ENCODE assay signal across 17 cellular contexts in the genomic region with DNA sequence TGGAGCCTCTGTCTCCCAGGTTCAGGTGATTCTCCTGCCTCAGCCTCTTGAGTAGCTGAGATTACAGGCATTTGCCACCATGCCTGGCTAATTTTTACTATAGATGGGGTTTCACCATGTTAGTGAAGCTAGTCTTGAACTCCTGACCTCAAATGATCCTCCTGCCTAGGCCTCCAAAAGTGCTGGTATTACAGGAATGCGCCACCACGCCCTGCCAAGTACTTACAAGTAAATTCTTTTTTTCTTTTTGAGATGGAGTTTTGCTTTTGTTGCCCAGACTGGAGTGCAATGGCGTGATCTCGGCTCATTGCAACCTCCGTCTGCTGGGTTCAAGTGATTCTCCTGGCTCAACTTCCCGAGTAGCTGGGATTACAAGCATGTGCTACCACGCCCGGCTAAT.
"Had no signal": no experiment of that assay in that cellular context is flagged by ENCODE, and none has a peak within 500 bp of the region (broad histone marks: within the 10 kb centered on the region; RNA-seq: fewer than 3 reads in every experiment).

No MANE protein-coding gene starts in this region.

- H3K4me3 ChIP-seq: ascending aorta, gastrocnemius medialis, pancreas, transverse colon, vagina had no signal

- FAIRE-seq: bronchial epithelial cell, islet of Langerhans, pancreas, small intestine had no signal

- H3K27me3 Mint-ChIP-seq: effector memory CD8-positive, alpha-beta T cell; naive B cell; T-cell had no signal

- H3K27ac ChIP-seq: ascending aorta, gastrocnemius medialis, pancreas, transverse colon, vagina had no signal

- H3K9me3 Mint-ChIP-seq: effector memory CD8-positive, alpha-beta T cell; naive B cell; T-cell had no signal

- H3K4me3 Mint-ChIP-seq: T-cell had no signal

- ATAC-seq: effector memory CD8-positive, alpha-beta T cell; gastrocnemius medialis; pancreas; stimulated activated naive CD8-positive, alpha-beta T cell treated with anti-CD3 and anti-CD28 coated beads, Interleukin-15, Interleukin-2, amounts not matched to agents 100 U/mL and 50 U/mL, for 24 hours; T-cell had no signal

- DNase-seq: activated CD4-positive, alpha-beta T cell treated with anti-CD3 and anti-CD28 coated beads, Interleukin-2, amount 50 U/mL, for 48 hours; dermis blood vessel endothelial cell; effector memory CD8-positive, alpha-beta T cell; gastrocnemius medialis; naive B cell; pancreas; small intestine; stimulated activated CD4-positive, alpha-beta T cell treated with anti-CD3 and anti-CD28 coated beads, Interleukin-4, amount 100 ng/mL, for 4 hours; stimulated activated CD8-positive, alpha-beta memory T cell treated with anti-CD3 and anti-CD28 coated beads, Interleukin-4, amount 100 ng/mL, for 48 hours; stimulated activated naive CD8-positive, alpha-beta T cell treated with anti-CD3 and anti-CD28 coated beads, Interleukin-15, Interleukin-2, amounts not matched to agents 100 U/mL and 50 U/mL, for 24 hours; T-cell; T-helper 9 cell; transverse colon had no signal

- H3K9me3 ChIP-seq: ascending aorta, gastrocnemius medialis, pancreas, transverse colon, vagina had no signal
